8 cellular contexts compared by ENCODE assay signal in the genomic region with DNA sequence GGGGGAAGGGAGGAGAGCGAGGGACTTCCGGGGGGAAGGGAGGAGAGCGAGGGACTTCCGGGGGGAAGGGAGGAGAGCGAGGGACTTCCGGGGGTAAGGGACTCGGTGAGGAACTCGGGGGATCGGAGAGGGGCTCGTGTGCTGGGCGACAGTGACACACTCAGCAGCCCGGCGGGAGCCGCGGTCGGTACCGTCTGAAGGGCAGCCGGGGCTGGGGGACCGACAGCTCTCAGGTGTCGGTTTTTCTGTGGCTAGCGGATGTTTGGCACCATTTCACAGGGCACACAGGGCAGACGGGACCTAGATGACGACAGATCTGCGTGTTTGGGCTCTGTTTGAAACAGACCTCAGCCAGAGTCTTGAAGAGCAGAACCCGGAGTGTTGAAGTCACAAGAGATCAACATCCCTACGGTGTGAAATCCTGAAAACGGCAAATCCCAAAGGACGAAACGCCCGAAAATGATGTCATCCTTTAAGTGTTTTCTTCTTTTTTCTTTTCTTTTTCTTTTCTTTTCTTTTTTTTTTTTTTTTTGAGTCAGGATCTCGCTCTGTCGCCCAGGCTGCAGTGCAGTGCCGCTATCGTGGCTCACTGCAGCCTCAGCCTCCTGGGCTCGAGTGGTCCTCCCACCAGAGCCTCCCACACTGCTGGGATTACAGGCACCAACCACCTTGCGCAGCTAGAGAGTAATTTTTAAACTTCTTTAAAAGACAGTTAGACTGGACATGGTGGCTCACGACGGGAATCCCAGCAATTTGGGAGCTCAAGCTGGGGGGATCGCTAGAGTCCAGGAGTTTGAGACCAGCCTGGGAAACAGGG. TPM values are rescaled to one million over a fixed set of nuclear protein-coding genes. Genes with fewer than 3 reads are reported as not detected.
A peak's percentile ranks its signal among the peaks of the same experiment; 100 is the strongest.
DNase-seq lines count a peak whose midpoint lies in the region; ATAC-seq and TF ChIP-seq lines count a peak whose summit lies in the region.

No MANE protein-coding gene starts in this region.

- H3K4me3 ChIP-seq in adipocyte (ENCODE audit: low read length) (peak overlapping the region; percentile 89), heart right ventricle (peak overlapping the region; percentile 7 to 91 (median 69)), upper lobe of left lung (peak overlapping the region; percentile 57 to 70 (median 62))

- WGBS in heart right ventricle, 2 donors = 5 to 6% methylated on average over 36 to 37 of the region's 39 CpGs
- 9 to 13% methylated on average over 26 to 34 of the region's 39 CpGs for WGBS in upper lobe of left lung, 2 donors

- ATAC-seq in GM21526 (IDR thresholded peaks at IDR 0.05; ENCODE audit: low FRiP score, unreplicated experiment) (peak; percentile 32), heart right ventricle (peak; percentile 74 to 84 (median 80)), upper lobe of left lung (ENCODE audit: low FRiP score in 2 of 2) (peak; percentile 74 to 84)

- TF ChIP-seq CTCF in heart right ventricle (IDR thresholded peaks at IDR 0.05) (no peak), upper lobe of left lung (IDR thresholded peaks at IDR 0.05) (no peak)

- no peaks in the 10 kb centered on the region for H3K27me3 ChIP-seq in adipocyte (replicated peaks; ENCODE audit: control insufficient read depth, insufficient read depth, low read length)
- peaks cover 0 to under 1% (median 0%) of the 10 kb centered on the region in 7 donors for H3K27me3 ChIP-seq in heart right ventricle
- H3K27me3 ChIP-seq in upper lobe of left lung = no peaks in the 10 kb centered on the region

- intact Hi-C loops in heart right ventricle (cut with DNase I) = loop anchor here in 2 of 10 donors (5.0 kb wide), 2 partner anchors 266 to 321 kb away; partner anchors contain the start of genes RPL13 (in 1 of the 2) and SPG7 (in 1 of the 2)
- intact Hi-C loops in posterior vena cava (cut with DNase I) = loop anchor here in 1 of 2 donors (10.0 kb wide), 1 partner anchor 263 kb away; the partner anchor contains the start of gene SPG7

- no peak for TF ChIP-seq EP300 in upper lobe of left lung (IDR thresholded peaks at IDR 0.05)

- DNase-seq in DMS 273 treated with DMSO at 0.1 percent for 48 hours (lab: John Stamatoyannopoulos, UW) (peak; percentile 71), LHCN-M2 (ENCODE audit: low read depth) (peak; percentile 67), SW480 (ENCODE audit: low spot score) (peak; percentile 71), adipocyte (ENCODE audit: low read depth) (peak; percentile 87), heart right ventricle (peak; percentile 62 to 72), posterior vena cava (ENCODE audit: low spot score) (peak; percentile 90), upper lobe of left lung (peak; percentile 70 to 92)

- H3K4me1 ChIP-seq in adipocyte (ENCODE audit: control insufficient read depth, insufficient read depth, low read length) (peaks cover 8% of the 10 kb centered on the region), heart right ventricle (peaks cover 0 to 17% (median 11%) of the 10 kb centered on the region in 9 donors), upper lobe of left lung (peaks cover 10 to 28% (median 17%) of the 10 kb centered on the region in 4 donors)

- peak overlapping the region; percentile 77 to 99 (median 92) for H3K27ac ChIP-seq in heart right ventricle
- H3K27ac ChIP-seq in upper lobe of left lung = peak overlapping the region; percentile 90 to 98 (median 96)

- no peaks in the 10 kb centered on the region for H3K36me3 ChIP-seq in adipocyte (ENCODE audit: control insufficient read depth, insufficient read depth, low read length, severe bottlenecking)
- H3K36me3 ChIP-seq in heart right ventricle = peaks cover 0 to 6% (median 0%) of the 10 kb centered on the region in 9 donors
- H3K36me3 ChIP-seq in upper lobe of left lung = no peaks in the 10 kb centered on the region

- peak; percentile 44 to 91 (median 69) for TF ChIP-seq POLR2A in upper lobe of left lung (IDR thresholded peaks at IDR 0.05)

- peak overlapping the region; percentile 96 for H3K9ac ChIP-seq in adipocyte (ENCODE audit: low read length)

- H3K9me3 ChIP-seq in adipocyte (ENCODE audit: control insufficient read depth, low read length) = no peaks in the 10 kb centered on the region
- H3K9me3 ChIP-seq in heart right ventricle = no peaks in the 10 kb centered on the region
- no peaks in the 10 kb centered on the region for H3K9me3 ChIP-seq in upper lobe of left lung

RNA-seq across cellular contexts. Expression of gene ZNF778, which starts 23.9 kb away (rescaled TPM):
- total RNA-seq in LHCN-M2 (2014; rRNA removed) (7.6 and 9.0 TPM in 2 replicates), heart right ventricle (10 to 100 TPM in 2 of 10 donors, 1 to 10 TPM in 8; 5.9 to 11.3 (median 8.8) TPM), posterior vena cava (1 to 10 TPM; 8.4 to 9.3 TPM), upper lobe of left lung (10 to 100 TPM; 12.3 to 50.1 (median 17.7) TPM)
- 4.0 TPM for polyA plus RNA-seq in LHCN-M2 (2012)
- 1 to 10 TPM; 1.7 to 1.8 TPM for polyA plus RNA-seq in heart right ventricle

RNA-seq across cellular contexts. Expression of gene SLC22A31, which starts 41.1 kb away (rescaled TPM):
- total RNA-seq in LHCN-M2 (2014; rRNA removed) = 0.06 TPM in 1 of 2 replicates, not detected in the other
- 0.11 TPM for polyA plus RNA-seq in LHCN-M2 (2012)
- total RNA-seq in heart right ventricle = under 1 TPM in 1 of 10 donors, not detected in 9; 0.36 TPM
- polyA plus RNA-seq in heart right ventricle = under 1 TPM in 1 of 2 donors, not detected in 1; 0.20 TPM
- 1 to 10 TPM in 1 of 2 donors, not detected in 1; 4.5 TPM for total RNA-seq in posterior vena cava
- 100 to 1,000 TPM in 4 of 6 donors, 10 to 100 TPM in 2; 71.0 to 320 (median 174) TPM for total RNA-seq in upper lobe of left lung

Comparison
In these comparisons a context has a peak if more than half of its experiments do, and no peak if none do; other contexts are left out.
1. Peak in every context shown above with its lines: DNase-seq, ATAC-seq, H3K4me3 ChIP-seq and H3K27ac ChIP-seq.
2. RNA of gene SLC22A31, which starts 41.1 kb away (total RNA-seq): 71.0 to 320 TPM in upper lobe of left lung; 4.5 TPM in posterior vena cava, 0.06 TPM in LHCN-M2 and 0.36 TPM in heart right ventricle; every median in the first group is over 10 times any median in the second.